12 cellular contexts compared by ENCODE assay signal in the genomic region with DNA sequence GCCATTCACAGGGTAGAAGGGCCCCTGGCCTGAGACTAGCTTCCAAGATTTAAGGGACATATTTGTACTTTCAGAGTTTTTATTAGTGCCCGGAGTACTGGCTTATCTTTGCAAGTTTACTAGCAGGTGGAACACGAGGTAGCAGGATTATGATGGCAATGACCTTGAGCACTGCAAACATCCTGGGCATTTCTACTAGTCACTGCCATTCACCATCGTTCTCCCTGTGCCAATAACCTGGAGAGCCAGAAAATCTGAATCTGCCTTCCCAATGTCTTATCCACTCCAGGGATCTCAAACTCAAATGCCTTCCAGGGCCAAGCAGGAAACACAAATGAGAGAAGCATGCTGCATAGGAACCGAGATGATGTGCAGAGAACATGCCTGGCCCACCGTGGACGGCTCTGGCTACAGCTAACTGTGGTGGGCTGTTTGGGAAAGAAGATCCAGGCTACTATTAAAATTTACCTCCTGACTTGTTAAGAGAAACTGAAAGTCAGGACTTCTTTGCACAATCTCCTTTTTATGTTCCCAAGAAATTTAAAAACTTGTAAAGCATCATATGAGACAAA. TPM values are rescaled to one million over a fixed set of nuclear protein-coding genes. Genes with fewer than 3 reads are reported as not detected.
DNase-seq lines count a peak whose midpoint lies in the region; ATAC-seq and TF ChIP-seq lines count a peak whose summit lies in the region.
"Had no signal": no experiment of that assay in that cellular context is flagged by ENCODE, and none has a peak within 500 bp of the region (broad histone marks: within the 10 kb centered on the region; RNA-seq: fewer than 3 reads in every experiment).

No MANE protein-coding gene starts in this region.

- H3K9me3 ChIP-seq in muscle layer of duodenum (ENCODE audit: control insufficient read depth in 1 of 2, low read length in 2 of 2), result no peaks in the 10 kb centered on the region
- H3K9me3 ChIP-seq in testis, result no peaks in the 10 kb centered on the region
- H3K9me3 ChIP-seq: MG63, SJSA1 had no signal

- intact Hi-C loops in testis (cut with DNase I; ENCODE audit: low total_unique reads), result no loop called here

- peak overlapping the region; percentile 91 for H3K27ac ChIP-seq in angular gyrus (ENCODE audit: low read depth, low read length)
- H3K27ac ChIP-seq in muscle layer of duodenum (ENCODE audit: low read length), result peak overlapping the region; percentile 37
- peak overlapping the region; percentile 28 to 41 for H3K27ac ChIP-seq in testis
- H3K27ac ChIP-seq: SJSA1 had no signal

- H3K36me3 ChIP-seq in muscle layer of duodenum (ENCODE audit: control insufficient read depth in 1 of 2, insufficient read depth in 2 of 2, low read length in 2 of 2) (no peaks in the 10 kb centered on the region), testis (ENCODE audit: low read depth, missing control alignments) (no peaks in the 10 kb centered on the region)
- H3K36me3 ChIP-seq: SJSA1 had no signal

- 58 to 65% methylated on average over 6 of the region's 6 CpGs for WGBS in testis, 2 donors

- no peak for TF ChIP-seq POLR2A in testis (IDR thresholded peaks at IDR 0.05)

- TF ChIP-seq CTCF in testis (IDR thresholded peaks at IDR 0.05), result no peak

- H3K4me3 ChIP-seq in muscle layer of duodenum (ENCODE audit: low read depth in 1 of 2, low read length in 2 of 2) (no peak overlapping the region), testis (no peak overlapping the region)
- H3K4me3 ChIP-seq: MG63, SJSA1 had no signal

- H3K4me1 ChIP-seq in muscle layer of duodenum (ENCODE audit: control insufficient read depth in 1 of 2, insufficient read depth in 2 of 2, low read length in 2 of 2) (peaks cover 51 to 65% of the 10 kb centered on the region in 2 donors), testis (peaks cover 69% of the 10 kb centered on the region)

- H3K27me3 ChIP-seq in muscle layer of duodenum (ENCODE audit: low read depth, low read length) (no peaks in the 10 kb centered on the region), testis (no peaks in the 10 kb centered on the region)
- H3K27me3 ChIP-seq: MG63, SJSA1 had no signal

- ATAC-seq in HG03108 (IDR thresholded peaks at IDR 0.05; ENCODE audit: unreplicated experiment), result no peak

- DNase-seq in activated T-cell treated with anti-CD3 and anti-CD28 coated beads, Interleukin-2, amount 50 U/mL, for 1 hour, result peak; percentile 12
- DNase-seq in activated T-cell treated with anti-CD3 and anti-CD28 coated beads for 4 hours (no peak), testis (peak; percentile 12), islet precursor cell (no peak), ureter (ENCODE audit: low spot score) (no peak)
- DNase-seq: GF-D8, H7, MG63 had no signal

RNA-seq across cellular contexts. Expression of gene FAM53B, which starts 16.7 kb away (rescaled TPM):
- total RNA-seq in testis (100 to 1,000 TPM; 109 to 125 TPM), ureter (38.8 TPM)
- 36.9 TPM for polyA plus RNA-seq in testis (ENCODE audit: insufficient read depth, low read depth, low replicate concordance)

Comparison
In these comparisons a context has a peak if more than half of its experiments do, and no peak if none do; other contexts are left out.
1. DNase-seq: peak in activated T-cell treated with anti-CD3 and anti-CD28 coated beads, Interleukin-2, amount 50 U/mL, for 1 hour (single experiment) and testis (single experiment); none in activated T-cell treated with anti-CD3 and anti-CD28 coated beads for 4 hours (single experiment), islet precursor cell (single experiment) and ureter (single experiment).
2. H3K27ac ChIP-seq: peak in every context shown above with its lines; median percentile 91 in angular gyrus; 37 in muscle layer of duodenum; 34 in testis.